Comparison of ENCODE assay signal across 10 cellular contexts in the genomic region with DNA sequence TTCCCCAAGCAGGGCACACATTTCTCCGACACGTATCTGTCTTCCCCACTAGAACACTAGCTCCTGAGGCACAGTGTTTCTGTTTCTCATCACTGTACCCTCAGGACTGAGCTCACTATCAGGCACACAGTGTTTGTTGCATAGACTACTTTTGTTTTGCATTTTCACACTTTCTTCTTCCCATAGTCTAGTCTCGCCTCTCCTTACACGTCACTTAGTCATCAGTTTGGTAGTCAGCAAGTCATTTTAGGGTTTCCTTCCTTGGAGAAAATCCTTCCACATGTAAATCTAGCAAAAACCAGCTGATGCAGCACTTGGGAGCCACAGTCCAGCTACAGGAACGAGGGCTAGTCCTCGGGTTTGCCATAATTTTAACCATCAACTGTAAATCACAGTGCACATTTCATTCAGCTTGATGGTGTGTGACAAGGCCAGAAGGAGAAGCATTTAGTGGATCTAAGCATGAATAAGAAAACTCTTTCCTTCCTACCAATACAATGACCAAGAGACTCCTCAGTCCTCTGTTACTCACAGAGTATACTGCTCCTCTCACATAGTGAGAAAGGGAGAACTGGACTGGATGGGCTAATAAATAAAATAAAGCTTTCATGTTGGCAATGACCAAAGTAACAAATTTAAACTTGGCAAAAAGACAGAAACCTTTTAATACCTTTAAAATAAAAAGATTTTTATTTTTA.
A peak's percentile ranks its signal among the peaks of the same experiment; 100 is the strongest.
DNase-seq lines count a peak whose midpoint lies in the region; ATAC-seq and TF ChIP-seq lines count a peak whose summit lies in the region.
"Had no signal": no experiment of that assay in that cellular context is flagged by ENCODE, and none has a peak within 500 bp of the region (broad histone marks: within the 10 kb centered on the region; RNA-seq: fewer than 3 reads in every experiment).

No MANE protein-coding gene starts in this region.

- H3K4me3 ChIP-seq in Caco-2 (ENCODE audit: low read depth, low read length): no peak overlapping the region
- H3K4me3 ChIP-seq: colonic mucosa had no signal

- H3K36me3 Mint-ChIP-seq in Calu3 (ENCODE audit: insufficient read depth, unreplicated experiment) (no peaks in the 10 kb centered on the region), Caco-2 (ENCODE audit: insufficient read depth, unreplicated experiment) (peaks cover 6% of the 10 kb centered on the region)

- H3K27me3 Mint-ChIP-seq in Calu3 (ENCODE audit: unreplicated experiment) (no peaks in the 10 kb centered on the region), Caco-2 (ENCODE audit: insufficient read depth, unreplicated experiment) (no peaks in the 10 kb centered on the region)

- no peaks in the 10 kb centered on the region for H3K9me3 Mint-ChIP-seq in Calu3 (ENCODE audit: low read depth, unreplicated experiment)
- no peaks in the 10 kb centered on the region for H3K9me3 Mint-ChIP-seq in Caco-2 (ENCODE audit: unreplicated experiment)

- ATAC-seq in GM21360 (IDR thresholded peaks at IDR 0.05; ENCODE audit: unreplicated experiment) (peak; percentile 66), HG03280 (IDR thresholded peaks at IDR 0.05; ENCODE audit: unreplicated experiment) (no peak)

- H3K27ac Mint-ChIP-seq in Calu3 (ENCODE audit: unreplicated experiment) (no peak overlapping the region), Caco-2 (ENCODE audit: unreplicated experiment) (no peak overlapping the region)

- H3K4me1 Mint-ChIP-seq in Calu3 (ENCODE audit: low read depth, unreplicated experiment) (no peaks in the 10 kb centered on the region), Caco-2 (ENCODE audit: low read depth, unreplicated experiment) (no peaks in the 10 kb centered on the region)

- no peaks in the 10 kb centered on the region for H3K4me1 ChIP-seq in Caco-2
- H3K4me1 ChIP-seq: colonic mucosa had no signal

- CTCF ChIA-PET in Calu3 (lab: Charles Lee) (no interaction called here), Caco-2 (lab: Charles Lee) (no interaction called here)

- H3K9me3 ChIP-seq in Caco-2: no peaks in the 10 kb centered on the region
- H3K9me3 ChIP-seq: colonic mucosa had no signal

- intact Hi-C loops in Calu3 (cut with micrococcal nuclease; ENCODE audit: unreplicated experiment) (no loop called here), Caco-2 (cut with micrococcal nuclease; ENCODE audit: unreplicated experiment) (no loop called here)

- DNase-seq in AG08395 (ENCODE audit: low spot score) (peak; percentile 71), amniotic epithelial cell (ENCODE audit: low read depth) (peak; percentile 63), kidney tubule cell (ENCODE audit: low spot score) (peak; percentile 67), OCI-M2 (lab: John Stamatoyannopoulos, UW; ENCODE audit: unreplicated experiment) (no peak), Calu3 (no peak), Caco-2 (no peak)
- DNase-seq: colonic mucosa, NCI-H510A had no signal

- no peaks in the 10 kb centered on the region for H3K27me3 ChIP-seq in Caco-2 (replicated peaks; ENCODE audit: control insufficient read depth, insufficient read depth, low read length)
- H3K27me3 ChIP-seq: colonic mucosa had no signal

- TF ChIP-seq CTCF in Calu3 (IDR thresholded peaks at IDR 0.05; ENCODE audit: unreplicated experiment) (no peak), Caco-2 (IDR thresholded peaks at IDR 0.05; ENCODE audit: insufficient read depth in 1 of 2, low read depth in 1 of 2, low read length in 1 of 2, severe bottlenecking in 1 of 2, unreplicated experiment in 1 of 2) (no peak)

- POLR2A ChIA-PET in Caco-2 (lab: Charles Lee): interaction anchor here (0.6 kb wide), 1 partner anchor 220 kb away, joined by 4 read pairs; no protein-coding TSS in a partner anchor

- no peaks in the 10 kb centered on the region for H3K36me3 ChIP-seq in Caco-2 (ENCODE audit: control insufficient read depth, insufficient read depth, low read length)
- H3K36me3 ChIP-seq: colonic mucosa had no signal

- BruUV-seq in Calu3 (replicated peaks; lab: Mats Ljungman, UMichigan): no TSS peak
- no TSS peak for BruUV-seq in Caco-2 (replicated peaks; lab: Mats Ljungman, UMichigan)

- H3K4me3 Mint-ChIP-seq in Calu3 (ENCODE audit: low read depth, unreplicated experiment): no peak overlapping the region
- no peak overlapping the region for H3K4me3 Mint-ChIP-seq in Caco-2 (ENCODE audit: unreplicated experiment)

Comparison
In these comparisons a context has a peak if more than half of its experiments do, and no peak if none do; other contexts are left out.
1. DNase-seq: peak in AG08395 (single experiment), amniotic epithelial cell (single experiment) and kidney tubule cell (single experiment); none in OCI-M2 (single experiment), Calu3 (single experiment) and Caco-2 (0 of 2).